11 cellular contexts compared by ENCODE assay signal in the genomic region with DNA sequence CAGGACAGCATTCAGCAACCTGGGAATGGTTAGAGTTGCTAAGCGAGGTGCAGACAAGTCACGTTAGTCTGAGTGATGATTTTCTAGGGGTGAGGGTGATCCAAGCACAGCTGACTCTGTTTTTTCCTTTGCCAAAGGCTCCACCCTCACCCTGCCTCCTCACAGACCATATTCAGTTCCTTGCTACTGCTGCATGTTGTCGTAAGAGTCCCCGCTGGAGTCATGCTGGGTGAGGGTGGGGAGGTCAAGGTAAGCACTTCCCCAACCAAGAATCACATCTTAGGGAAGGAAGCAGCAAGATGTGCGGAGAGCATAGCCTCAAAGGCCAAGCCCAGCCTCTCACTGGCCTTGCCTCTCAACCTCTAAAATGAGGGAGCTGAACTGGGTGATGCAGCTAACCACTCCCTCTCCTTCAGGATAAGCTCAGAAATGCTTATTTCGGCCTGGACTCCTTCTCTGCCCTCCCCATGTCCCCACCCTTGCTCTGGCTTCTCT.
A peak's percentile ranks its signal among the peaks of the same experiment; 100 is the strongest.
DNase-seq lines count a peak whose midpoint lies in the region; ATAC-seq, FAIRE-seq and TF ChIP-seq lines count a peak whose summit lies in the region.
"Had no signal": no experiment of that assay in that cellular context is flagged by ENCODE, and none has a peak within 500 bp of the region (broad histone marks: within the 10 kb centered on the region; RNA-seq: fewer than 3 reads in every experiment).

No MANE protein-coding gene starts in this region.

- WGBS in liver, result 70% methylated on average over 6 of the region's 6 CpGs
- 16% methylated on average over 4 of the region's 6 CpGs for WGBS in HepG2 (ENCODE audit: low lambda C conversion rate)
- WGBS in aorta, 2 donors, result 19 to 25% methylated on average over 6 of the region's 6 CpGs

- no peak for TF ChIP-seq EP300 in HepG2 (IDR thresholded peaks at IDR 0.05; ENCODE audit: low read depth in 2 of 2, low read length in 2 of 2)
- no peak for TF ChIP-seq EP300 in HepG2 (CRISPR knock-in tag; IDR thresholded peaks at IDR 0.05; ENCODE audit: borderline replicate concordance)

- H3K4me2 ChIP-seq in HepG2 (ENCODE audit: low read depth, low read length) (no peak overlapping the region), neural progenitor cell (peak overlapping the region; percentile 38)

- H3K9me3 ChIP-seq in liver (ENCODE audit: control insufficient read depth in 4 of 4, low read length in 3 of 4), result no peaks in the 10 kb centered on the region
- no peaks in the 10 kb centered on the region for H3K9me3 ChIP-seq in HepG2 (ENCODE audit: low read length)
- H3K9me3 ChIP-seq in neural progenitor cell (ENCODE audit: low read depth), result no peaks in the 10 kb centered on the region
- no peaks in the 10 kb centered on the region for H3K9me3 ChIP-seq in aorta (ENCODE audit: control insufficient read depth, low read length)
- no peaks in the 10 kb centered on the region for H3K9me3 ChIP-seq in kidney (ENCODE audit: control insufficient read depth in 1 of 2, low read length in 2 of 2)

- H3K27ac Mint-ChIP-seq in neural progenitor cell, result no peak overlapping the region

- H3K4me3 ChIP-seq in liver (ENCODE audit: low read depth in 1 of 3, low read length in 3 of 3) (no peak overlapping the region), HepG2 (replicated peaks in 1 of 3; ENCODE audit: insufficient read depth in 1 of 3, low read depth in 2 of 3, low read length in 3 of 3) (no peak overlapping the region), fibroblast of pulmonary artery (replicated peaks; ENCODE audit: low read depth, low read length) (no peak overlapping the region), neural progenitor cell (no peak overlapping the region), aorta (ENCODE audit: low read length in 2 of 2) (no peak overlapping the region), kidney (ENCODE audit: low read length in 2 of 2) (no peak overlapping the region)
- H3K4me3 ChIP-seq: GM12878 had no signal

- no peaks in the 10 kb centered on the region for H3K9me3 Mint-ChIP-seq in neural progenitor cell
- H3K9me3 Mint-ChIP-seq: T-cell had no signal

- in situ Hi-C loops in HepG2 (cut with HindIII; ENCODE audit: extremely low pct_ligation_motif_present, low pct_unique_long_range_greater_than_20kb), result no loop called here

- H3K27me3 Mint-ChIP-seq in neural progenitor cell (ENCODE audit: insufficient read depth, low read depth), result peaks cover 4% of the 10 kb centered on the region

- H3K4me3 Mint-ChIP-seq in neural progenitor cell, result no peak overlapping the region
- H3K4me3 Mint-ChIP-seq: T-cell had no signal

- peaks cover 13 to 46% (median 32%) of the 10 kb centered on the region in 4 donors for H3K4me1 ChIP-seq in liver (ENCODE audit: control insufficient read depth in 4 of 4, insufficient read depth in 4 of 4, low read length in 3 of 4)
- peaks cover 34% of the 10 kb centered on the region for H3K4me1 ChIP-seq in HepG2 (ENCODE audit: insufficient read depth, low read length)
- peaks cover 38% of the 10 kb centered on the region for H3K4me1 ChIP-seq in neural progenitor cell
- peaks cover 2 to 8% of the 10 kb centered on the region in 2 donors for H3K4me1 ChIP-seq in aorta (ENCODE audit: control insufficient read depth in 1 of 2, insufficient read depth in 2 of 2, low read length in 2 of 2)
- H3K4me1 ChIP-seq in kidney (ENCODE audit: control insufficient read depth in 1 of 2, insufficient read depth in 1 of 2, low read depth in 1 of 2, low read length in 2 of 2), result peaks cover 25 to 35% of the 10 kb centered on the region in 2 donors

- H3K27ac ChIP-seq in liver (ENCODE audit: low read depth in 1 of 2, low read length in 2 of 2) (peak overlapping the region; percentile 74 to 77), HepG2 (ENCODE audit: extremely low read length, insufficient read depth, low read length) (no peak overlapping the region), neural progenitor cell (no peak overlapping the region), aorta (ENCODE audit: low read depth in 1 of 2, low read length in 2 of 2) (peak overlapping the region; percentile 69 to 77), kidney (ENCODE audit: low read depth in 2 of 2, low read length in 2 of 2) (peak overlapping the region in 1 of 2 donors; percentile 45)

- H2AFZ ChIP-seq in HepG2 (ENCODE audit: low read length) (no peak overlapping the region), neural progenitor cell (replicated peaks) (no peak overlapping the region)

- H3K36me3 ChIP-seq in liver (ENCODE audit: control insufficient read depth in 4 of 4, insufficient read depth in 3 of 4, low read depth in 1 of 4, low read length in 3 of 4), result no peaks in the 10 kb centered on the region
- H3K36me3 ChIP-seq in HepG2 (replicated peaks in 1 of 2; ENCODE audit: control insufficient read depth in 1 of 2, insufficient read depth in 2 of 2, low read length in 2 of 2), result no peaks in the 10 kb centered on the region
- H3K36me3 ChIP-seq in neural progenitor cell, result no peaks in the 10 kb centered on the region
- H3K36me3 ChIP-seq in aorta (ENCODE audit: control insufficient read depth in 1 of 2, insufficient read depth in 2 of 2, low read length in 1 of 2), result no peaks in the 10 kb centered on the region
- H3K36me3 ChIP-seq in kidney (ENCODE audit: control insufficient read depth in 1 of 2, insufficient read depth in 2 of 2, low read length in 2 of 2), result no peaks in the 10 kb centered on the region

- ATAC-seq in HepG2 (no peak), aorta (ENCODE audit: low FRiP score) (peak; percentile 1), GM21723 (IDR thresholded peaks at IDR 0.05; ENCODE audit: unreplicated experiment) (no peak)
- ATAC-seq: GM12878, T-cell had no signal

- no peak for TF ChIP-seq RAD21 in liver (IDR thresholded peaks at IDR 0.05)
- no peak for TF ChIP-seq RAD21 in HepG2 (CRISPR knock-in tag; IDR thresholded peaks at IDR 0.05)

- CTCF ChIA-PET in HepG2 (lab: Yijun Ruan, JAX; ENCODE audit: low intra/inter-chr PET ratio, low total read pairs), result no interaction called here

- H4K20me1 ChIP-seq in HepG2 (ENCODE audit: insufficient read depth, low read length) (no peaks in the 10 kb centered on the region), neural progenitor cell (ENCODE audit: low read depth) (peaks cover 14% of the 10 kb centered on the region)

- no peak overlapping the region for H3K9ac ChIP-seq in liver (ENCODE audit: low read depth in 1 of 2, low read length in 2 of 2)
- H3K9ac ChIP-seq in HepG2 (ENCODE audit: insufficient read depth, low read depth, low read length), result no peak overlapping the region
- no peak overlapping the region for H3K9ac ChIP-seq in neural progenitor cell
- no peak overlapping the region for H3K9ac ChIP-seq in kidney (ENCODE audit: low read length in 2 of 2)

- DNase-seq in HepG2 (ENCODE audit: low spot score) (no peak), fibroblast of pulmonary artery (ENCODE audit: low read depth) (peak; percentile 52), neural progenitor cell (ENCODE audit: low spot score) (no peak), aorta (peak in 1 of 2 donors; percentile 71), SW480 (ENCODE audit: low spot score) (no peak), kidney (no peak)
- DNase-seq: activated T-cell treated with anti-CD3 and anti-CD28 coated beads, Interleukin-2, amount 50 U/mL, for 1 hour; T-cell had no signal

- TF ChIP-seq CTCF in liver (IDR thresholded peaks at IDR 0.05; ENCODE audit: low read depth, low read length, missing input control), result no peak
- TF ChIP-seq CTCF in HepG2 (CRISPR knock-in tag; IDR thresholded peaks at IDR 0.05), result no peak
- TF ChIP-seq CTCF in fibroblast of pulmonary artery (IDR thresholded peaks at IDR 0.05; ENCODE audit: low read length, missing control alignments), result no peak
- no peak for TF ChIP-seq CTCF in neural progenitor cell (IDR thresholded peaks at IDR 0.05)
- no peak for TF ChIP-seq CTCF in kidney (IDR thresholded peaks at IDR 0.05; ENCODE audit: borderline replicate concordance, extremely low read depth, insufficient read depth)

- intact Hi-C loops in HepG2 (cut with micrococcal nuclease; ENCODE audit: unreplicated experiment) (no loop called here), aorta (cut with DNase I) (loop anchor here (2.0 to 5.0 kb wide), 2 partner anchors 33 to 41 kb away; no protein-coding TSS in a partner anchor), kidney (cut with DNase I) (no loop called here)

- no peaks in the 10 kb centered on the region for H3K79me2 ChIP-seq in HepG2 (ENCODE audit: insufficient read depth, low read length)
- H3K79me2 ChIP-seq in neural progenitor cell (ENCODE audit: low read depth), result no peaks in the 10 kb centered on the region

- H3K27me3 ChIP-seq in liver (ENCODE audit: control insufficient read depth in 4 of 4, insufficient read depth in 4 of 4, low read length in 3 of 4) (no peaks in the 10 kb centered on the region), HepG2 (ENCODE audit: control insufficient read depth in 1 of 2, insufficient read depth in 2 of 2, low read length in 2 of 2) (peaks cover 0 to 25% of the 10 kb centered on the region in 2 experiments; a peak in 3 of 5 replicates), neural progenitor cell (peaks cover 15% of the 10 kb centered on the region), aorta (ENCODE audit: control insufficient read depth in 1 of 2, insufficient read depth in 2 of 2, low read length in 1 of 2) (no peaks in the 10 kb centered on the region)

- no TSS peak for BruUV-seq in HepG2 (replicated peaks; lab: Mats Ljungman, UMichigan)

- peaks cover 22% of the 10 kb centered on the region for H3F3A ChIP-seq in neural progenitor cell (ENCODE audit: low read depth)

- peaks cover 57% of the 10 kb centered on the region for H3K4me1 Mint-ChIP-seq in neural progenitor cell

- no peaks in the 10 kb centered on the region for H3K36me3 Mint-ChIP-seq in neural progenitor cell

- FAIRE-seq in HepG2 (lab: Jason Lieb, UNC) (no peak), kidney (lab: Jason Lieb, UNC) (no peak)
- FAIRE-seq: GM12878 had no signal

- POLR2A ChIA-PET in HepG2 (lab: Yijun Ruan, JAX), result no interaction called here

- no peak for TF ChIP-seq POLR2A in HepG2 (IDR thresholded peaks at IDR 0.05; ENCODE audit: insufficient read depth in 1 of 2, low read depth in 2 of 2, low read length in 2 of 2)

TF ChIP-seq in liver, 16 proteins besides CTCF, POLR2A, EP300 and RAD21 (continues in another document):
- TF ChIP-seq NR2F2 (IDR thresholded peaks at IDR 0.05), result peak; percentile 65

TF ChIP-seq in HepG2, 621 proteins besides CTCF, POLR2A, EP300 and RAD21 (continues in another document):
- TF ChIP-seq MAF1 (CRISPR knock-in tag; IDR thresholded peaks at IDR 0.05; ENCODE audit: borderline replicate concordance) (no peak), MTA1 (CRISPR knock-in tag; IDR thresholded peaks at IDR 0.05; ENCODE audit: borderline replicate concordance) (no peak)

Comparison
In these comparisons a context has a peak if more than half of its experiments do, and no peak if none do; other contexts are left out.
1. H3K27ac ChIP-seq: peak in liver (2 of 2) and aorta (2 of 2); none in HepG2 (single experiment) and neural progenitor cell (single experiment).
2. intact Hi-C loops: an anchor here in aorta (2.0 to 5.0 kb wide); none called in HepG2 and kidney.